ENCODE assay signal across 7 cellular contexts in the genomic region with DNA sequence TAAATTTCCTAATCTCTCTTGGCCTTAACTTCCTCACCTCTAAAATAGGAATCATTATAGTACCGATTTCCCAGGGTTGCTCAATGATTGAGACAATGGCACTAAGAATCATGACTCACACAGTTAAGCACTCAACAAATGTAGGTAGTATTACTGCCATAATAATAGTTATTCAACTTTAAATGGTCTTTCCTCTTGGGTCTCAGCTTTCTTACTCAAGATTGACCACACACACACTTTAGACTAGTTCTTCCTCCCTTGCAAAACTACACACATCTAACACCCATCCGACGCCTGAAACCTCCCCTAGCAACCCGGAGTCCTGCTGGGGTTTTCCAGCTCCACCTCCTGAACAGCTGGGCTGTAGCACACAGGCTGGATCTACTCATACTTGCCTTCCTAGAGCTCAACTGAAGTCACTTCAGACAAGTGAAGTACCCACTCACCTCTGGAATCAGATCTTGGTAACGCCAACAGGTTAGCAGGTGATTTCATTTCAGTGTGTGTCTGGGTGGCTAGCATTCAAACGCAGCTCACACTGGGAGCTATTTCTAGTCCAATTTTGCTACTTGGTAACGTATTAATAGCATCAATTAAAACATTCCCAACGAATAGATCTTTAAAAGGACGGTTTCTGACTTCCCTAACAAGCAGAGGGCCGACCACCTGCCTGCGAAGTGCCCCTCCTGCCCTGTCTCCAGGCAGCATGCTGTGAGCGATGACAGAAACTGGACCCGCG. TPM values are rescaled to one million over a fixed set of nuclear protein-coding genes. Genes with fewer than 3 reads are reported as not detected.
A peak's percentile ranks its signal among the peaks of the same experiment; 100 is the strongest.
DNase-seq lines count a peak whose midpoint lies in the region; ATAC-seq, FAIRE-seq and TF ChIP-seq lines count a peak whose summit lies in the region.

No MANE protein-coding gene starts in this region.

- H3K36me3 Mint-ChIP-seq in brain, result peaks cover 20% of the 10 kb centered on the region

- TF ChIP-seq POLR2A in H54 (IDR thresholded peaks at IDR 0.05; ENCODE audit: low read depth, low read length), result no peak

- peaks cover 0 to 3% (median 0%) of the 10 kb centered on the region in 5 experiments for H3K9me3 Mint-ChIP-seq in brain

- peak; percentile 43 for FAIRE-seq in H54 (lab: Jason Lieb, UNC)

- peak; percentile 56 for DNase-seq in H54 (ENCODE audit: insufficient read length, low spot score)
- peak; percentile 90 for DNase-seq in LHCN-M2 (ENCODE audit: low read depth)
- DNase-seq in SW480 (ENCODE audit: low spot score), result peak; percentile 67
- peak; percentile 48 to 56 for DNase-seq in left colon
- DNase-seq in stimulated activated CD4-positive, alpha-beta T cell treated with anti-CD3 and anti-CD28 coated beads, TNF-alpha, amount 100 ng/mL, for 1 hour (ENCODE audit: low read depth in 3 of 3, low spot score in 1 of 3), result peak; percentile 10 to 13 (median 11)

- intact Hi-C loops in left colon (cut with DNase I, micrococcal nuclease), result no loop called here

- peaks cover under 1% of the 10 kb centered on the region for H3K27me3 Mint-ChIP-seq in brain

- peak overlapping the region; percentile 77 for H3K4me3 ChIP-seq in GM12875 (ENCODE audit: low read depth, low read length)

- peaks cover 64% of the 10 kb centered on the region for H3K4me1 Mint-ChIP-seq in brain

- peak overlapping the region; percentile 82 to 89 (median 84) for H3K4me3 Mint-ChIP-seq in brain

- no peak for TF ChIP-seq CTCF in GM12875 (IDR thresholded peaks at IDR 0.05; ENCODE audit: borderline replicate concordance, insufficient read depth, low read depth, low read length)
- TF ChIP-seq CTCF in brain (conservative IDR thresholded peaks at IDR 0.05), result no peak

- ATAC-seq in left colon, result peak; percentile 44

- peak overlapping the region; percentile 10 to 90 (median 63) for H3K27ac Mint-ChIP-seq in brain

RNA-seq across cellular contexts. Expression of gene UXS1, which starts 1.2 kb away (rescaled TPM):
- total RNA-seq in LHCN-M2 (2014; rRNA removed) (52.5 and 66.0 TPM in 2 replicates), left colon (10 to 100 TPM; 32.2 to 35.5 TPM)
- polyA plus RNA-seq in LHCN-M2 (2012), result 45.0 TPM
- polyA plus RNA-seq in brain (ENCODE audit: insufficient read depth, low read depth, low replicate concordance), result 28.1 TPM

Comparison
In these comparisons a context has a peak if more than half of its experiments do, and no peak if none do; other contexts are left out.
1. Peak in every context shown above with its lines: DNase-seq, ATAC-seq and H3K4me3 ChIP-seq.
2. DNase-seq: peak in every context shown above with its lines; median percentile 90 in LHCN-M2; 67 in SW480; 56 in H54; 52 in left colon; 11 in stimulated activated CD4-positive, alpha-beta T cell treated with anti-CD3 and anti-CD28 coated beads, TNF-alpha, amount 100 ng/mL, for 1 hour.